21 cellular contexts compared by ENCODE assay signal in genomic region chr12:124770725-124771124, GRCh38.
"Had no signal": no experiment of that assay in that cellular context is flagged by ENCODE, and none has a peak within 500 bp of the region (broad histone marks: within the 10 kb centered on the region; RNA-seq: fewer than 3 reads in every experiment).

No MANE protein-coding gene starts in this region.

- H3K27ac Mint-ChIP-seq: effector memory CD8-positive, alpha-beta T cell had no signal

- H3K36me3 ChIP-seq: esophagus squamous epithelium, neutrophil, stomach, thoracic aorta, transverse colon had no signal

- H3K27me3 ChIP-seq: transverse colon had no signal

- H3K27ac ChIP-seq: esophagus squamous epithelium, neutrophil, psoas muscle, stomach, thoracic aorta, transverse colon had no signal

- DNase-seq: effector memory CD8-positive, alpha-beta T cell; esophagus squamous epithelium; foreskin fibroblast; immature natural killer cell; left ventricle myocardium superior; naive thymus-derived CD4-positive, alpha-beta T cell; psoas muscle; retina; stimulated activated CD4-positive, alpha-beta T cell treated with anti-CD3 and anti-CD28 coated beads, Interleukin-2, amount 100 ng/mL, for 24 hours; stimulated activated CD4-positive, alpha-beta T cell treated with anti-CD3 and anti-CD28 coated beads, Interleukin-4, amount 100 ng/mL, for 4 hours; stimulated activated naive CD4-positive, alpha-beta T cell; stomach; substantia nigra; transverse colon had no signal

- H3K9me3 Mint-ChIP-seq: dendritic cell treated with granulocyte-macrophage colony-stimulating factor and Interleukin-4, amounts not matched to agents 40 ng/mL and 50 ng/mL, for 4 days had no signal

- ATAC-seq: effector memory CD8-positive, alpha-beta T cell; left ventricle myocardium superior; naive thymus-derived CD4-positive, alpha-beta T cell; psoas muscle; sciatic nerve had no signal

- H3K36me3 Mint-ChIP-seq: immature natural killer cell; naive thymus-derived CD4-positive, alpha-beta T cell had no signal

- H3K9me3 ChIP-seq: esophagus squamous epithelium, neutrophil, psoas muscle, stomach, thoracic aorta, transverse colon had no signal

- FAIRE-seq: colon, keratinocyte had no signal

- H3K4me3 Mint-ChIP-seq: dendritic cell treated with granulocyte-macrophage colony-stimulating factor and Interleukin-4, amounts not matched to agents 40 ng/mL and 50 ng/mL, for 4 days; effector memory CD8-positive, alpha-beta T cell; immature natural killer cell; naive thymus-derived CD4-positive, alpha-beta T cell had no signal

- H3K4me3 ChIP-seq: esophagus squamous epithelium, lung, psoas muscle, stomach, thoracic aorta, transverse colon had no signal
